Comparison of ENCODE assay signal across 28 cellular contexts in the genomic region with DNA sequence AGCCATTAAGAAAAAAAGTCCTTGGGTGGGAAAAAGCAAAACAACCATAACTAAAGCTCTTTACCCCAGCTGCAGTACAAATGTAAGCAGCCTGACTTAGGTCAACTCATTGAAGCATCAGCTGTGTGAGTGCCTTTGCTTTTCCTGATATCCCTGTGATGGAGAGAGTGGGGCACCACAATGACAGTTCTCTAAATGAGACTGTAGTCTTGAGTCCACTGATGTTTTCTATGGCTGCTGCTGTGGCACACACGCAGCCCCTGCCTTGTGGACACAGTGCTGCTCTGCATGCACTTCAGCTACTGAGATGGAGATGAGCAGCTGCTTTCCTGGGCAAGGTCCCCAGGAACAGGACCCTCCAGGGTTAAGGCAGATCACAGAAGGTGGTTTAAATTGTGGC.
"Had no signal": no experiment of that assay in that cellular context is flagged by ENCODE, and none has a peak within 500 bp of the region (broad histone marks: within the 10 kb centered on the region; RNA-seq: fewer than 3 reads in every experiment).

No MANE protein-coding gene starts in this region.

- H3K4me3 ChIP-seq: coronary artery, gastrocnemius medialis, hepatocyte, lung, mucosa of descending colon, neural progenitor cell, prostate gland, sigmoid colon, stomach, testis, tibial nerve, upper lobe of left lung had no signal

- H3K27me3 ChIP-seq: testis had no signal

- H3K27ac ChIP-seq: coronary artery, epithelial cell of prostate, gastrocnemius medialis, heart left ventricle, hepatocyte, neural progenitor cell, prostate gland, sigmoid colon, stomach, testis, tibial nerve, upper lobe of left lung had no signal

- H3K36me3 ChIP-seq: gastrocnemius medialis, heart left ventricle, neural progenitor cell, prostate gland, sigmoid colon, stomach, tibial nerve, upper lobe of left lung had no signal

- DNase-seq: dermis blood vessel endothelial cell; effector memory CD8-positive, alpha-beta T cell; foreskin fibroblast; gastrocnemius medialis; heart left ventricle; kidney; mucosa of descending colon; naive B cell; nucleus accumbens; right cardiac atrium; sigmoid colon; stimulated activated CD4-positive, alpha-beta T cell treated with anti-CD3 and anti-CD28 coated beads, Interleukin-2, amount 100 ng/mL, for 24 hours; stimulated activated CD4-positive, alpha-beta T cell treated with anti-CD3 and anti-CD28 coated beads, Interleukin-4, amount 100 ng/mL, for 24 hours; stimulated activated naive CD4-positive, alpha-beta T cell treated with Interleukin-2 at 50 U/mL for 16 hours; stomach; testis; upper lobe of left lung had no signal

- ATAC-seq: effector memory CD8-positive, alpha-beta T cell; esophagus mucosa; gastrocnemius medialis; heart left ventricle; left lobe of liver; mucosa of descending colon; natural killer cell treated with Interleukin-12 subunit alpha and Interleukin-12 subunit beta and Interleukin-15 and Interleukin-18, amount 100 ng/mL, for 72 hours; right cardiac atrium; stimulated activated effector memory CD8-positive, alpha-beta T cell treated with anti-CD3 and anti-CD28 coated beads, Interleukin-12 subunit alpha, Interleukin-12 subunit beta, amount 100 ng/mL, for 72 hours had no signal

- H3K79me2 ChIP-seq: hepatocyte had no signal

- H3K9ac ChIP-seq: neural progenitor cell had no signal

- H2AFZ ChIP-seq: hepatocyte, neural progenitor cell had no signal

- H3K4me2 ChIP-seq: hepatocyte, neural progenitor cell had no signal

- H3K9me3 ChIP-seq: gastrocnemius medialis, heart left ventricle, mucosa of descending colon, prostate gland, sigmoid colon, stomach, testis, tibial nerve, upper lobe of left lung had no signal
